8 cellular contexts compared by ENCODE assay signal in genomic region chr19:58557253-58558065, GRCh38. TPM values are rescaled to one million over a fixed set of nuclear protein-coding genes. Genes with fewer than 3 reads are reported as not detected.
DNase-seq lines count a peak whose midpoint lies in the region; ATAC-seq and TF ChIP-seq lines count a peak whose summit lies in the region.

No MANE protein-coding gene starts in this region.

- peaks cover 0 to 1% of the 10 kb centered on the region in 2 donors for H3K27me3 Mint-ChIP-seq in CD8-positive, alpha-beta memory T cell
- H3K27me3 Mint-ChIP-seq in osteocyte (ENCODE audit: unreplicated experiment) = no peaks in the 10 kb centered on the region

- H3K36me3 Mint-ChIP-seq in CD8-positive, alpha-beta memory T cell = peaks cover 0 to 56% (median 13%) of the 10 kb centered on the region in 3 donors
- H3K36me3 Mint-ChIP-seq in osteocyte (ENCODE audit: unreplicated experiment) = peaks cover 19% of the 10 kb centered on the region

- peaks cover 59% of the 10 kb centered on the region for H3K4me1 ChIP-seq in CD8-positive, alpha-beta memory T cell (ENCODE audit: insufficient read depth, low read length)
- H3K4me1 ChIP-seq in Peyer's patch = peaks cover 0 to 60% (median 36%) of the 10 kb centered on the region in 4 donors

- POLR2A ChIA-PET in CD8-positive, alpha-beta memory T cell (lab: Charles Lee) = interaction anchor here (1.0 to 1.5 kb wide), 3 partner anchors 14 to 38 kb away, joined by 4 to 12 read pairs (median 7); partner anchors contain the start of genes MZF1, TRIM28 and ZBTB45

- H3K9me3 ChIP-seq in CD8-positive, alpha-beta memory T cell (ENCODE audit: low read length) = no peaks in the 10 kb centered on the region
- no peaks in the 10 kb centered on the region for H3K9me3 ChIP-seq in Peyer's patch

- no peak for ATAC-seq in GM19463 (IDR thresholded peaks at IDR 0.05; ENCODE audit: unreplicated experiment)

- peak overlapping the region; percentile 91 to 99 (median 97) for H3K27ac Mint-ChIP-seq in CD8-positive, alpha-beta memory T cell
- peak overlapping the region; percentile 98 for H3K27ac Mint-ChIP-seq in osteocyte (ENCODE audit: unreplicated experiment)

- no peaks in the 10 kb centered on the region for H3K27me3 ChIP-seq in CD8-positive, alpha-beta memory T cell (ENCODE audit: insufficient read depth, low read length, poor library complexity, severe bottlenecking)
- no peaks in the 10 kb centered on the region for H3K27me3 ChIP-seq in Peyer's patch

- TF ChIP-seq POLR2A in Peyer's patch (IDR thresholded peaks at IDR 0.05) = no peak

- DNase-seq in CD8-positive, alpha-beta memory T cell = no peak
- DNase-seq in Peyer's patch (peak in 1 of 3 donors; percentile 45), epithelial cell of prostate (ENCODE audit: low read depth, low spot score) (no peak), osteocyte (ENCODE audit: extremely low spot score, unreplicated experiment) (no peak), NCI-H1048 (lab: John Stamatoyannopoulos, UW) (no peak), globus pallidus (ENCODE audit: low spot score) (no peak)
- no peak for DNase-seq in activated CD4-positive, CD25-positive, alpha-beta regulatory T cell treated with anti-CD3 and anti-CD28 coated beads, Interleukin-2, amount 50 U/mL, for 72 hours

- peak overlapping the region; percentile 69 for H3K4me3 ChIP-seq in CD8-positive, alpha-beta memory T cell (ENCODE audit: low read length)
- peak overlapping the region; percentile 58 to 84 (median 76) for H3K4me3 ChIP-seq in Peyer's patch

- peaks cover 15% of the 10 kb centered on the region for H3K36me3 ChIP-seq in CD8-positive, alpha-beta memory T cell (ENCODE audit: insufficient read depth, low read length)
- peaks cover 0 to 23% (median 0%) of the 10 kb centered on the region in 3 donors for H3K36me3 ChIP-seq in Peyer's patch

- H3K27ac ChIP-seq in CD8-positive, alpha-beta memory T cell (ENCODE audit: low read depth, low read length) = peak overlapping the region; percentile 84
- H3K27ac ChIP-seq in Peyer's patch (peak overlapping the region; percentile 93 to 100 (median 99)), epithelial cell of prostate (peak overlapping the region; percentile 98)

- no peaks in the 10 kb centered on the region for H3K9me3 Mint-ChIP-seq in CD8-positive, alpha-beta memory T cell
- no peaks in the 10 kb centered on the region for H3K9me3 Mint-ChIP-seq in osteocyte (ENCODE audit: unreplicated experiment)

- CTCF ChIA-PET in CD8-positive, alpha-beta memory T cell (lab: Charles Lee) = interaction anchor here (0.9 kb wide), 1 partner anchor 38 kb away, joined by 4 read pairs; the partner anchor contains the start of gene ZBTB45

- TF ChIP-seq CTCF in Peyer's patch (IDR thresholded peaks at IDR 0.05) (no peak), osteocyte (IDR thresholded peaks at IDR 0.05) (no peak)

- peak overlapping the region; percentile 89 to 100 (median 97) for H3K4me3 Mint-ChIP-seq in CD8-positive, alpha-beta memory T cell
- peak overlapping the region; percentile 97 for H3K4me3 Mint-ChIP-seq in osteocyte (ENCODE audit: unreplicated experiment)

- peaks cover 64 to 86% (median 67%) of the 10 kb centered on the region in 3 donors for H3K4me1 Mint-ChIP-seq in CD8-positive, alpha-beta memory T cell
- peaks cover 47% of the 10 kb centered on the region for H3K4me1 Mint-ChIP-seq in osteocyte (ENCODE audit: unreplicated experiment)

RNA-seq across cellular contexts. Expression of gene UBE2M, which starts 1.0 kb away (rescaled TPM):
- total RNA-seq in CD8-positive, alpha-beta memory T cell = 100 to 1,000 TPM; 182 to 191 TPM
- 22.5 TPM for polyA plus RNA-seq in CD8-positive, alpha-beta memory T cell
- total RNA-seq in Peyer's patch = 10 to 100 TPM; 10.2 to 37.1 (median 18.5) TPM
- total RNA-seq in osteocyte = 76.2 and 78.3 TPM in 2 replicates

RNA-seq across cellular contexts. Expression of gene CHMP2A, which starts 2.6 kb away (rescaled TPM):
- 10 to 100 TPM; 88.8 to 89.7 TPM for total RNA-seq in CD8-positive, alpha-beta memory T cell
- 198 TPM for polyA plus RNA-seq in CD8-positive, alpha-beta memory T cell
- total RNA-seq in Peyer's patch (100 to 1,000 TPM in 2 of 4 donors, 10 to 100 TPM in 2; 79.2 to 115 (median 101) TPM), osteocyte (130 and 132 TPM in 2 replicates)

RNA-seq across cellular contexts. Expression of gene TRIM28, which starts 13.6 kb away (rescaled TPM):
- 100 to 1,000 TPM; 705 to 715 TPM for total RNA-seq in CD8-positive, alpha-beta memory T cell
- 57.5 TPM for polyA plus RNA-seq in CD8-positive, alpha-beta memory T cell
- total RNA-seq in Peyer's patch = 100 to 1,000 TPM; 164 to 281 (median 196) TPM
- 333 and 354 TPM in 2 replicates for total RNA-seq in osteocyte

RNA-seq across cellular contexts. Expression of gene MZF1, which starts 15.7 kb away (rescaled TPM):
- 10 to 100 TPM; 14.0 to 14.8 TPM for total RNA-seq in CD8-positive, alpha-beta memory T cell
- polyA plus RNA-seq in CD8-positive, alpha-beta memory T cell = 10.3 TPM
- total RNA-seq in Peyer's patch (100 to 1,000 TPM in 1 of 4 donors, 10 to 100 TPM in 3; 60.9 to 123 (median 82.3) TPM), osteocyte (25.3 and 30.9 TPM in 2 replicates)

RNA-seq across cellular contexts. Expression of gene ZBTB45, which starts 37.8 kb away (rescaled TPM):
- total RNA-seq in CD8-positive, alpha-beta memory T cell = 10 to 100 TPM; 15.0 to 16.1 TPM
- polyA plus RNA-seq in CD8-positive, alpha-beta memory T cell = 4.8 TPM
- 10 to 100 TPM in 3 of 4 donors, 1 to 10 TPM in 1; 7.4 to 21.6 (median 14.3) TPM for total RNA-seq in Peyer's patch
- 16.7 and 17.2 TPM in 2 replicates for total RNA-seq in osteocyte
